In genomic region chr15:57677206-57677605, GRCh38 we compare ENCODE assay signal across 28 cellular contexts.
"Had no signal": no experiment of that assay in that cellular context is flagged by ENCODE, and none has a peak within 500 bp of the region (broad histone marks: within the 10 kb centered on the region; RNA-seq: fewer than 3 reads in every experiment).

No MANE protein-coding gene starts in this region.

- H3K9me3 ChIP-seq: esophagus squamous epithelium, left lung, mucosa of descending colon, prostate gland, right atrium auricular region, spleen, testis, tibial artery, upper lobe of left lung, uterus had no signal

- H3K36me3 Mint-ChIP-seq: stimulated activated memory B cell treated with anti-CD40 and anti-IgM and Interleukin-4, amounts not matched to agents 10 μg/mL and 1 μg/mL and 100 μg/mL, for 72 hours had no signal

- H3K4me1 ChIP-seq: esophagus squamous epithelium, left lung, testis had no signal

- H3K27ac Mint-ChIP-seq: effector memory CD8-positive, alpha-beta T cell; naive thymus-derived CD4-positive, alpha-beta T cell; nephron progenitor cell; stimulated activated memory B cell treated with anti-CD40 and anti-IgM and Interleukin-4, amounts not matched to agents 10 μg/mL and 1 μg/mL and 100 μg/mL, for 72 hours had no signal

- H3K9me3 Mint-ChIP-seq: effector memory CD8-positive, alpha-beta T cell; stimulated activated memory B cell treated with anti-CD40 and anti-IgM and Interleukin-4, amounts not matched to agents 10 μg/mL and 1 μg/mL and 100 μg/mL, for 72 hours had no signal

- H3K27ac ChIP-seq: esophagus squamous epithelium, left lung, prostate gland, right atrium auricular region, spleen, testis, tibial artery, upper lobe of left lung, uterus had no signal

- H3K4me3 ChIP-seq: esophagus squamous epithelium, left lung, mucosa of descending colon, prostate gland, right atrium auricular region, spleen, testis, tibial artery, upper lobe of left lung, uterus had no signal

- DNase-seq: cortex of kidney; effector memory CD8-positive, alpha-beta T cell; erythroblast; esophagus squamous epithelium; head of caudate nucleus; left cardiac atrium; left lung; mesenchymal stem cell; mucosa of descending colon; naive thymus-derived CD4-positive, alpha-beta T cell; nephron progenitor cell; nucleus accumbens; spleen; stimulated activated CD4-positive, alpha-beta T cell treated with anti-CD3 and anti-CD28 coated beads, Interleukin-4, amount 100 ng/mL, for 4 hours; stimulated activated naive CD8-positive, alpha-beta T cell treated with anti-CD3 and anti-CD28 coated beads, Interleukin-15, Interleukin-2, amounts not matched to agents 100 U/mL and 50 U/mL, for 24 hours; substantia nigra; testis; tibial artery; upper lobe of left lung; uterus had no signal

- FAIRE-seq: endometrium, frontal cortex, islet of Langerhans had no signal

- H3K27me3 ChIP-seq: esophagus squamous epithelium, left lung, right atrium auricular region, spleen, testis, tibial artery, upper lobe of left lung, uterus had no signal

- H3K4me1 Mint-ChIP-seq: nephron progenitor cell; stimulated activated memory B cell treated with anti-CD40 and anti-IgM and Interleukin-4, amounts not matched to agents 10 μg/mL and 1 μg/mL and 100 μg/mL, for 72 hours had no signal

- H3K36me3 ChIP-seq: esophagus squamous epithelium, left lung, prostate gland, tibial artery, uterus had no signal

- H3K4me3 Mint-ChIP-seq: effector memory CD8-positive, alpha-beta T cell; mesothelial cell of epicardium; naive thymus-derived CD4-positive, alpha-beta T cell; nephron progenitor cell; stimulated activated memory B cell treated with anti-CD40 and anti-IgM and Interleukin-4, amounts not matched to agents 10 μg/mL and 1 μg/mL and 100 μg/mL, for 72 hours had no signal

- ATAC-seq: effector memory CD8-positive, alpha-beta T cell; left cardiac atrium; left lung; mucosa of descending colon; naive thymus-derived CD4-positive, alpha-beta T cell; sciatic nerve; stimulated activated memory B cell treated with anti-CD40 and anti-IgM and Interleukin-4, amounts not matched to agents 10 μg/mL and 1 μg/mL and 100 μg/mL, for 72 hours; stimulated activated naive CD8-positive, alpha-beta T cell treated with anti-CD3 and anti-CD28 coated beads, Interleukin-15, Interleukin-2, amounts not matched to agents 100 U/mL and 50 U/mL, for 24 hours had no signal
